Comparison of ENCODE assay signal across 8 cellular contexts in the genomic region with DNA sequence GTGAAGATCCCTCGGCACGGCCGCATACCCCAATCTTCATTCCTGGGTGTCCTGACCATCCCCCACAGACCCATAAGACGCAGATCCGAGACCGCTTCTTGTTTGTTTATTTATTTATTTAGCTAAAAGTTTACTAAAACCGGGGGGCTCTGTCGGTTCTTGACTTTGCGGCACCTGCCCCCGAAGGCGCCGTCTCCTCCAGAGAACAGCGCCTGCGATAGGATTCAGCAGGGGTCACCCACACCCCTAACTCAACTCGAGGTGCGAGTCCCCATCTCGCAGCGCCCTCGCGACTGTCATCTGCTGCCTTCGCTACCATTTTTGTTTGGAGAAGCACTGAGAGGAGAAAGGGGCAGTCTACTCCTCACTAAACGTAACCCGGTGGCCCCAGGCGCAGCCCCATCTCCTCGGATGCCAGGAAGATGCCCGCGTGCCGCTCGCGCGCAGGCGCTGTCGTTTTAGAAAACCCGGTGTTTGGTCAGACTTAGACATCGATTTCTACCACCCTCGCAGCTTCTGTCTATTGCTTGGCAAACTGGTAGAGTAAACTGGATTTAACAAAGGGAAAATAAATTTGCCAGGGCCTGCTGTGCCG. TPM values are rescaled to one million over a fixed set of nuclear protein-coding genes. Genes with fewer than 3 reads are reported as not detected.
DNase-seq lines count a peak whose midpoint lies in the region; ATAC-seq and TF ChIP-seq lines count a peak whose summit lies in the region.

No MANE protein-coding gene starts in this region.

- no peak for TF ChIP-seq POLR2A in erythroblast (IDR thresholded peaks at IDR 0.05; ENCODE audit: low read length)

- CTCF ChIA-PET in activated CD4-positive, alpha-beta T cell treated with anti-CD3 and anti-CD28 coated beads, Interleukin-2, amount 10 ng/mL, durations not matched to agents 7 days and 5 days (lab: Charles Lee), result interaction anchor here (0.6 to 2.7 kb wide), 7 partner anchors 15 to 111 kb away, joined by 3 to 17 read pairs (median 5); partner anchors contain the start of gene GPR101

- DNase-seq in NCI-H1105 treated with DMSO at 0.1 percent for 48 hours (lab: John Stamatoyannopoulos, UW) (peak; percentile 48), NCI-H1105 (lab: John Stamatoyannopoulos, UW) (no peak), fibroblast of mammary gland (ENCODE audit: low read depth) (no peak), skeletal muscle cell (ENCODE audit: low read depth) (no peak), erythroblast (lab: John Stamatoyannopoulos, UW) (no peak), COLO668 (lab: John Stamatoyannopoulos, UW; ENCODE audit: unreplicated experiment) (no peak)
- peak; percentile 8 for DNase-seq in activated CD4-positive, alpha-beta T cell treated with anti-CD3 and anti-CD28 coated beads, Interleukin-2, amount 10 ng/mL, durations not matched to agents 7 days and 5 days

- H3K4me3 ChIP-seq in fibroblast of mammary gland (ENCODE audit: control insufficient read depth, low read depth, low read length) (peak overlapping the region; percentile 42), skeletal muscle cell (ENCODE audit: low read depth, low read length) (peak overlapping the region; percentile 47)

- peak; percentile 27 for ATAC-seq in HG03045 (IDR thresholded peaks at IDR 0.05; ENCODE audit: unreplicated experiment)

- H3K27ac Mint-ChIP-seq in activated CD4-positive, alpha-beta T cell treated with anti-CD3 and anti-CD28 coated beads, Interleukin-2, amount 10 ng/mL, durations not matched to agents 7 days and 5 days, result no peak overlapping the region

- POLR2A ChIA-PET in activated CD4-positive, alpha-beta T cell treated with anti-CD3 and anti-CD28 coated beads, Interleukin-2, amount 10 ng/mL, durations not matched to agents 7 days and 5 days (lab: Charles Lee), result no interaction called here

- peaks cover 34% of the 10 kb centered on the region for H3K27me3 Mint-ChIP-seq in activated CD4-positive, alpha-beta T cell treated with anti-CD3 and anti-CD28 coated beads, Interleukin-2, amount 10 ng/mL, durations not matched to agents 7 days and 5 days

- no peak for TF ChIP-seq CTCF in fibroblast of mammary gland (conservative IDR thresholded peaks at IDR 0.05; ENCODE audit: control insufficient read depth, insufficient read depth, low read depth, low read length)

- H3K36me3 Mint-ChIP-seq in activated CD4-positive, alpha-beta T cell treated with anti-CD3 and anti-CD28 coated beads, Interleukin-2, amount 10 ng/mL, durations not matched to agents 7 days and 5 days (ENCODE audit: low read depth), result no peaks in the 10 kb centered on the region

- peak overlapping the region; percentile 75 for H3K4me3 Mint-ChIP-seq in activated CD4-positive, alpha-beta T cell treated with anti-CD3 and anti-CD28 coated beads, Interleukin-2, amount 10 ng/mL, durations not matched to agents 7 days and 5 days

- H3K4me1 Mint-ChIP-seq in activated CD4-positive, alpha-beta T cell treated with anti-CD3 and anti-CD28 coated beads, Interleukin-2, amount 10 ng/mL, durations not matched to agents 7 days and 5 days, result peaks cover 14% of the 10 kb centered on the region

- H3K9me3 Mint-ChIP-seq in activated CD4-positive, alpha-beta T cell treated with anti-CD3 and anti-CD28 coated beads, Interleukin-2, amount 10 ng/mL, durations not matched to agents 7 days and 5 days, result no peaks in the 10 kb centered on the region

RNA-seq across cellular contexts. Expression of gene GPR101, which starts 18.9 kb away (rescaled TPM):
- total RNA-seq in activated CD4-positive, alpha-beta T cell treated with anti-CD3 and anti-CD28 coated beads, Interleukin-2, amount 10 ng/mL, durations not matched to agents 7 days and 5 days, result not detected

Comparison
In these comparisons a context has a peak if more than half of its experiments do, and no peak if none do; other contexts are left out.
1. DNase-seq: peak in NCI-H1105 treated with DMSO at 0.1 percent for 48 hours (single experiment) and activated CD4-positive, alpha-beta T cell treated with anti-CD3 and anti-CD28 coated beads, Interleukin-2, amount 10 ng/mL, durations not matched to agents 7 days and 5 days (single experiment); none in NCI-H1105 (single experiment), fibroblast of mammary gland (single experiment), skeletal muscle cell (single experiment), erythroblast (0 of 2) and COLO668 (single experiment).